Comparison of ENCODE assay signal across 14 cellular contexts in the genomic region with DNA sequence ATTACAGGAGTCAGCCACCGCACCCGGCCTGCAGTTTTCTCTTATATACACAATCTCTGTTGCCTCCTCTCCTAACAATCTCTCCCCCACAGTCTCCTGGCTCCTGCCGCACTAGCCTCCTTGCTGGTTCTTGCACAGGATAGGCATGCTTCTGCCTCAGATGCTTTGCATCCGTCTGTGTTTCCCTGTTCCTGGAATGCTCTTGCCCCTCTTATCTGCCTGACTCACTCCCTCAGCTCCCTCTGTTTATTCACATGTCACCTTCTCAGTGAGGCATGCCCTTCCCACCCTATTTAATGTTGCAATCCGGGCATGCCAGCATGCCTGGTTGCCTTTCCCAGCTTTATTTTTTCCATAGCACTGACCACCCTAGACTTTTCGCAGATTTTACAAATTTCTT.
A peak's percentile ranks its signal among the peaks of the same experiment; 100 is the strongest.
DNase-seq lines count a peak whose midpoint lies in the region; ATAC-seq and TF ChIP-seq lines count a peak whose summit lies in the region.
"Had no signal": no experiment of that assay in that cellular context is flagged by ENCODE, and none has a peak within 500 bp of the region (broad histone marks: within the 10 kb centered on the region; RNA-seq: fewer than 3 reads in every experiment).

No MANE protein-coding gene starts in this region.

- ATAC-seq in GM23338 (no peak), GM21360 (IDR thresholded peaks at IDR 0.05; ENCODE audit: unreplicated experiment) (no peak), HG03354 (IDR thresholded peaks at IDR 0.05; ENCODE audit: poor library complexity, severe bottlenecking, unreplicated experiment) (no peak)

- no peak overlapping the region for H3K4me3 ChIP-seq in brain microvascular endothelial cell (ENCODE audit: low read depth, low read length)
- H3K4me3 ChIP-seq in GM23338, result no peak overlapping the region
- H3K4me3 ChIP-seq: colonic mucosa, heart left ventricle, thoracic aorta had no signal

- TF ChIP-seq CTCF in brain microvascular endothelial cell (IDR thresholded peaks at IDR 0.05; ENCODE audit: low read depth, low read length, missing control alignments), result no peak
- TF ChIP-seq CTCF in GM23338 (conservative IDR thresholded peaks at IDR 0.05; ENCODE audit: low read depth in 2 of 2), result no peak

- H3K4me2 ChIP-seq in GM23338, result no peak overlapping the region

- no peaks in the 10 kb centered on the region for H3K4me1 Mint-ChIP-seq in GM23338
- H3K4me1 Mint-ChIP-seq: B cell had no signal

- H3K36me3 Mint-ChIP-seq in GM23338 (ENCODE audit: low read depth), result no peaks in the 10 kb centered on the region

- H3K79me2 ChIP-seq in GM23338 (replicated peaks; ENCODE audit: insufficient read depth), result no peaks in the 10 kb centered on the region

- peaks cover under 1% of the 10 kb centered on the region; the same call in 1 of the 3 replicates for H3K9me3 Mint-ChIP-seq in GM23338

- H3K36me3 ChIP-seq in brain microvascular endothelial cell (replicated peaks), result no peaks in the 10 kb centered on the region
- no peaks in the 10 kb centered on the region for H3K36me3 ChIP-seq in GM23338 (ENCODE audit: insufficient read depth)
- H3K36me3 ChIP-seq: colonic mucosa, heart left ventricle, thoracic aorta had no signal

- H3K27me3 ChIP-seq in brain microvascular endothelial cell (replicated peaks) (no peaks in the 10 kb centered on the region), GM23338 (ENCODE audit: insufficient read depth) (no peaks in the 10 kb centered on the region)
- H3K27me3 ChIP-seq: colonic mucosa had no signal

- no peak overlapping the region for H3K4me3 Mint-ChIP-seq in GM23338
- H3K4me3 Mint-ChIP-seq: B cell had no signal

- DNase-seq in ACHN (peak; percentile 73), HS-5 (ENCODE audit: low read depth) (peak; percentile 15), brain microvascular endothelial cell (peak; percentile 2), kidney tubule cell (ENCODE audit: low spot score) (peak; percentile 82), GM23338 (ENCODE audit: low spot score) (no peak)
- no peak for DNase-seq in activated naive CD4-positive, alpha-beta T cell (lab: John Stamatoyannopoulos, UW)
- DNase-seq: activated CD4-positive, alpha-beta T cell treated with anti-CD3 and anti-CD28 coated beads, Interleukin-2, amount 50 U/mL, for 4 hours; colonic mucosa; heart left ventricle; NCI-H187 treated with DMSO at 0.1 percent for 48 hours had no signal

- peaks cover 3% of the 10 kb centered on the region for H3K27me3 Mint-ChIP-seq in GM23338 (ENCODE audit: insufficient read depth, low read depth, poor library complexity)

- no peak overlapping the region for H3K27ac Mint-ChIP-seq in GM23338
- H3K27ac Mint-ChIP-seq: B cell had no signal

- H3K27ac ChIP-seq in brain microvascular endothelial cell, result no peak overlapping the region
- no peak overlapping the region for H3K27ac ChIP-seq in GM23338 (ENCODE audit: low read depth)
- H3K27ac ChIP-seq: colonic mucosa, heart left ventricle, thoracic aorta had no signal

- H4K20me1 ChIP-seq in GM23338 (replicated peaks; ENCODE audit: insufficient read depth), result no peaks in the 10 kb centered on the region

- no peak overlapping the region for H2AFZ ChIP-seq in GM23338

- in situ Hi-C loops in ACHN (cut with HindIII; ENCODE audit: low pct_ligation_motif_present, low pct_unique_long_range_greater_than_20kb, low sequenced_read_pairs), result no loop called here
- in situ Hi-C loops in brain microvascular endothelial cell (cut with HindIII; ENCODE audit: low pct_ligation_motif_present, low sequenced_read_pairs), result no loop called here

- H3K4me1 ChIP-seq in GM23338 (ENCODE audit: insufficient read depth), result no peaks in the 10 kb centered on the region
- H3K4me1 ChIP-seq: colonic mucosa, heart left ventricle had no signal

- H3F3A ChIP-seq in GM23338 (replicated peaks; ENCODE audit: low read depth), result no peaks in the 10 kb centered on the region

- no peaks in the 10 kb centered on the region for H3K9me2 ChIP-seq in GM23338 (ENCODE audit: insufficient read depth)

TF ChIP-seq in GM23338, 12 proteins besides CTCF, POLR2A, EP300 and RAD21 (continues in another document):
- no peak for TF ChIP-seq STAT1 (IDR thresholded peaks at IDR 0.05; ENCODE audit: unreplicated experiment)
- TF ChIP-seq, protein P1, sequence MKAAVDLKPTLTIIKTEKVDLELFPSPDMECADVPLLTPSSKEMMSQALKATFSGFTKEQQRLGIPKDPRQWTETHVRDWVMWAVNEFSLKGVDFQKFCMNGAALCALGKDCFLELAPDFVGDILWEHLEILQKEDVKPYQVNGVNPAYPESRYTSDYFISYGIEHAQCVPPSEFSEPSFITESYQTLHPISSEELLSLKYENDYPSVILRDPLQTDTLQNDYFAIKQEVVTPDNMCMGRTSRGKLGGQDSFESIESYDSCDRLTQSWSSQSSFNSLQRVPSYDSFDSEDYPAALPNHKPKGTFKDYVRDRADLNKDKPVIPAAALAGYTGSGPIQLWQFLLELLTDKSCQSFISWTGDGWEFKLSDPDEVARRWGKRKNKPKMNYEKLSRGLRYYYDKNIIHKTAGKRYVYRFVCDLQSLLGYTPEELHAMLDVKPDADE (IDR thresholded peaks at IDR 0.05), result no peak
- no peak for TF ChIP-seq EZH2phosphoT487 (IDR thresholded peaks at IDR 0.05; ENCODE audit: unreplicated experiment)
- no peak for TF ChIP-seq NANOG (IDR thresholded peaks at IDR 0.05; ENCODE audit: borderline replicate concordance)
- TF ChIP-seq, protein P2, sequence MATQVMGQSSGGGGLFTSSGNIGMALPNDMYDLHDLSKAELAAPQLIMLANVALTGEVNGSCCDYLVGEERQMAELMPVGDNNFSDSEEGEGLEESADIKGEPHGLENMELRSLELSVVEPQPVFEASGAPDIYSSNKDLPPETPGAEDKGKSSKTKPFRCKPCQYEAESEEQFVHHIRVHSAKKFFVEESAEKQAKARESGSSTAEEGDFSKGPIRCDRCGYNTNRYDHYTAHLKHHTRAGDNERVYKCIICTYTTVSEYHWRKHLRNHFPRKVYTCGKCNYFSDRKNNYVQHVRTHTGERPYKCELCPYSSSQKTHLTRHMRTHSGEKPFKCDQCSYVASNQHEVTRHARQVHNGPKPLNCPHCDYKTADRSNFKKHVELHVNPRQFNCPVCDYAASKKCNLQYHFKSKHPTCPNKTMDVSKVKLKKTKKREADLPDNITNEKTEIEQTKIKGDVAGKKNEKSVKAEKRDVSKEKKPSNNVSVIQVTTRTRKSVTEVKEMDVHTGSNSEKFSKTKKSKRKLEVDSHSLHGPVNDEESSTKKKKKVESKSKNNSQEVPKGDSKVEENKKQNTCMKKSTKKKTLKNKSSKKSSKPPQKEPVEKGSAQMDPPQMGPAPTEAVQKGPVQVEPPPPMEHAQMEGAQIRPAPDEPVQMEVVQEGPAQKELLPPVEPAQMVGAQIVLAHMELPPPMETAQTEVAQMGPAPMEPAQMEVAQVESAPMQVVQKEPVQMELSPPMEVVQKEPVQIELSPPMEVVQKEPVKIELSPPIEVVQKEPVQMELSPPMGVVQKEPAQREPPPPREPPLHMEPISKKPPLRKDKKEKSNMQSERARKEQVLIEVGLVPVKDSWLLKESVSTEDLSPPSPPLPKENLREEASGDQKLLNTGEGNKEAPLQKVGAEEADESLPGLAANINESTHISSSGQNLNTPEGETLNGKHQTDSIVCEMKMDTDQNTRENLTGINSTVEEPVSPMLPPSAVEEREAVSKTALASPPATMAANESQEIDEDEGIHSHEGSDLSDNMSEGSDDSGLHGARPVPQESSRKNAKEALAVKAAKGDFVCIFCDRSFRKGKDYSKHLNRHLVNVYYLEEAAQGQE (IDR thresholded peaks at IDR 0.05; ENCODE audit: unreplicated experiment), result no peak
- TF ChIP-seq EZH2 (IDR thresholded peaks at IDR 0.05; ENCODE audit: low read depth, unreplicated experiment), result no peak

Comparison
In these comparisons a context has a peak if more than half of its experiments do, and no peak if none do; other contexts are left out.
1. DNase-seq: peak in ACHN (single experiment), HS-5 (single experiment), brain microvascular endothelial cell (single experiment) and kidney tubule cell (single experiment); none in GM23338 (single experiment) and activated naive CD4-positive, alpha-beta T cell (0 of 4).